2 cellular contexts compared by ENCODE assay signal in the genomic region with DNA sequence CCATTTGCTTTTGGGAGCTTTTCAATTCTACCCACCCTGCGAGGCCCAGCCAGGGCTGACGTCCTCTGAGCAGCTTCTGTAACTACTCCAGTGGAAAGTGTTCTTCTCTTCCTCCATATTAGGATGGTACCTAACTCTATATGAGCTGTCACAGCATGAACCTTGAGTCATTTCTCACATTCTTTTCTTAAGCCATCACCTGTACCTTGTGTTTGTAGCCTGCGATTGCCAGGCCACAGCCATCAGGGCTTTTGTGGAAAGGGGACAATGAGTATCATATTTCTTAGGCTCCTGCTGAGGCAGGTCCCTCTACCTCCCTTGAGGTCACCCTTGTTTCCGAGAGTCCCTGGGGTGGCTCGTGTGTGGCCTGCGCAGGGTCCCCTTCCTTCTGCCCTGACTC.
TF ChIP-seq lines count a peak whose summit lies in the region.

No MANE protein-coding gene starts in this region.

TF ChIP-seq in endothelial cell of umbilical vein, 7 proteins besides CTCF, POLR2A, EP300 and RAD21:
- TF ChIP-seq, protein P1, sequence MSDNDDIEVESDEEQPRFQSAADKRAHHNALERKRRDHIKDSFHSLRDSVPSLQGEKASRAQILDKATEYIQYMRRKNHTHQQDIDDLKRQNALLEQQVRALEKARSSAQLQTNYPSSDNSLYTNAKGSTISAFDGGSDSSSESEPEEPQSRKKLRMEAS (IDR thresholded peaks at IDR 0.05; ENCODE audit: insufficient read depth, insufficient read length), result no peak
- TF ChIP-seq MYC (IDR thresholded peaks at IDR 0.05; ENCODE audit: low read depth, low read length) (no peak), GATA2 (IDR thresholded peaks at IDR 0.05; ENCODE audit: insufficient read depth, insufficient read length, low read depth, low read length) (no peak), POLR2AphosphoS5 (IDR thresholded peaks at IDR 0.05; ENCODE audit: insufficient read depth, low read depth, low read length) (no peak), EZH2 (IDR thresholded peaks at IDR 0.05; ENCODE audit: borderline replicate concordance, low read depth, low read length, severe bottlenecking) (no peak), FOS (IDR thresholded peaks at IDR 0.05; ENCODE audit: borderline replicate concordance, insufficient read depth, low read length) (no peak), JUN (IDR thresholded peaks at IDR 0.05; ENCODE audit: borderline replicate concordance, insufficient read depth, insufficient read length, low read depth) (no peak)

TF ChIP-seq in SK-N-SH treated with all-trans-retinoic acid at 6 μM for 48 hours, 23 proteins besides CTCF, POLR2A, EP300 and RAD21:
- TF ChIP-seq, protein P2, sequence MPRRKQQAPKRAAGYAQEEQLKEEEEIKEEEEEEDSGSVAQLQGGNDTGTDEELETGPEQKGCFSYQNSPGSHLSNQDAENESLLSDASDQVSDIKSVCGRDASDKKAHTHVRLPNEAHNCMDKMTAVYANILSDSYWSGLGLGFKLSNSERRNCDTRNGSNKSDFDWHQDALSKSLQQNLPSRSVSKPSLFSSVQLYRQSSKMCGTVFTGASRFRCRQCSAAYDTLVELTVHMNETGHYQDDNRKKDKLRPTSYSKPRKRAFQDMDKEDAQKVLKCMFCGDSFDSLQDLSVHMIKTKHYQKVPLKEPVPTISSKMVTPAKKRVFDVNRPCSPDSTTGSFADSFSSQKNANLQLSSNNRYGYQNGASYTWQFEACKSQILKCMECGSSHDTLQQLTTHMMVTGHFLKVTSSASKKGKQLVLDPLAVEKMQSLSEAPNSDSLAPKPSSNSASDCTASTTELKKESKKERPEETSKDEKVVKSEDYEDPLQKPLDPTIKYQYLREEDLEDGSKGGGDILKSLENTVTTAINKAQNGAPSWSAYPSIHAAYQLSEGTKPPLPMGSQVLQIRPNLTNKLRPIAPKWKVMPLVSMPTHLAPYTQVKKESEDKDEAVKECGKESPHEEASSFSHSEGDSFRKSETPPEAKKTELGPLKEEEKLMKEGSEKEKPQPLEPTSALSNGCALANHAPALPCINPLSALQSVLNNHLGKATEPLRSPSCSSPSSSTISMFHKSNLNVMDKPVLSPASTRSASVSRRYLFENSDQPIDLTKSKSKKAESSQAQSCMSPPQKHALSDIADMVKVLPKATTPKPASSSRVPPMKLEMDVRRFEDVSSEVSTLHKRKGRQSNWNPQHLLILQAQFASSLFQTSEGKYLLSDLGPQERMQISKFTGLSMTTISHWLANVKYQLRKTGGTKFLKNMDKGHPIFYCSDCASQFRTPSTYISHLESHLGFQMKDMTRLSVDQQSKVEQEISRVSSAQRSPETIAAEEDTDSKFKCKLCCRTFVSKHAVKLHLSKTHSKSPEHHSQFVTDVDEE (CRISPR knock-in tag; IDR thresholded peaks at IDR 0.05), result no peak
- TF ChIP-seq ZNF565 (CRISPR knock-in tag; conservative IDR thresholded peaks at IDR 0.05; ENCODE audit: low read depth), result no peak
- no peak for TF ChIP-seq ZC3H10 (CRISPR knock-in tag; IDR thresholded peaks at IDR 0.05)
- TF ChIP-seq BACH2 (CRISPR knock-in tag; IDR thresholded peaks at IDR 0.05; ENCODE audit: borderline replicate concordance), result no peak
- no peak for TF ChIP-seq SNAI2 (CRISPR knock-in tag; IDR thresholded peaks at IDR 0.05)
- TF ChIP-seq OSR1 (CRISPR knock-in tag; IDR thresholded peaks at IDR 0.05), result no peak
- TF ChIP-seq ESRRG (CRISPR knock-in tag; IDR thresholded peaks at IDR 0.05), result no peak
- no peak for TF ChIP-seq RARB (CRISPR knock-in tag; IDR thresholded peaks at IDR 0.05)
- TF ChIP-seq ARNTL (CRISPR knock-in tag; IDR thresholded peaks at IDR 0.05; ENCODE audit: borderline replicate concordance, low read depth), result no peak
- no peak for TF ChIP-seq TCF4 (CRISPR knock-in tag; IDR thresholded peaks at IDR 0.05; ENCODE audit: borderline replicate concordance)
- no peak for TF ChIP-seq CSDC2 (CRISPR knock-in tag; IDR thresholded peaks at IDR 0.05)
- TF ChIP-seq ZFP3 (CRISPR knock-in tag; IDR thresholded peaks at IDR 0.05), result no peak
- TF ChIP-seq ZNF70 (CRISPR knock-in tag; IDR thresholded peaks at IDR 0.05), result no peak
- TF ChIP-seq ZFP30 (CRISPR knock-in tag; IDR thresholded peaks at IDR 0.05), result no peak
- no peak for TF ChIP-seq TOX (CRISPR knock-in tag; IDR thresholded peaks at IDR 0.05; ENCODE audit: borderline replicate concordance)
